ENCODE assay signal across 8 cellular contexts in genomic region chr6:34391023-34391485, GRCh38. TPM values are rescaled to one million over a fixed set of nuclear protein-coding genes. Genes with fewer than 3 reads are reported as not detected.
DNase-seq lines count a peak whose midpoint lies in the region; ATAC-seq and TF ChIP-seq lines count a peak whose summit lies in the region.

No MANE protein-coding gene starts in this region.

- no peak overlapping the region for H3K4me3 Mint-ChIP-seq in mesothelial cell of epicardium

- H3K27ac Mint-ChIP-seq in mesothelial cell of epicardium, result no peak overlapping the region

- H3K79me1 ChIP-seq in mesenchymal stem cell (replicated peaks; ENCODE audit: low read length, poor library complexity, severe bottlenecking), result no peaks in the 10 kb centered on the region

- H3K4ac ChIP-seq in mesenchymal stem cell (ENCODE audit: low read depth in 1 of 2, low read length in 2 of 2), result no peak overlapping the region

- no peak overlapping the region for H2AFZ ChIP-seq in mesenchymal stem cell (ENCODE audit: low read depth, low read length)

- peak overlapping the region; percentile 56 for H3K4me2 ChIP-seq in mesenchymal stem cell (ENCODE audit: low read length, poor library complexity, severe bottlenecking)

- no peak overlapping the region for H3K18ac ChIP-seq in mesenchymal stem cell (ENCODE audit: low read depth in 1 of 2, low read length in 2 of 2)

- TF ChIP-seq CTCF in coronary artery (IDR thresholded peaks at IDR 0.05) (no peak), mesothelial cell of epicardium (IDR thresholded peaks at IDR 0.05; ENCODE audit: unreplicated experiment) (no peak)

- H3K27me3 Mint-ChIP-seq in mesothelial cell of epicardium (ENCODE audit: low read depth), result no peaks in the 10 kb centered on the region

- H3K23ac ChIP-seq in mesenchymal stem cell (ENCODE audit: low read length in 2 of 2), result no peak overlapping the region

- no peaks in the 10 kb centered on the region for H3K36me3 ChIP-seq in mesenchymal stem cell (ENCODE audit: control insufficient read depth in 1 of 2, insufficient read depth in 2 of 2, low read depth in 1 of 2, low read length in 2 of 2)

- H3K36me3 Mint-ChIP-seq in mesothelial cell of epicardium, result no peaks in the 10 kb centered on the region

- H4K8ac ChIP-seq in mesenchymal stem cell (ENCODE audit: low read length), result no peak overlapping the region

- DNase-seq in NCI-H510A treated with DMSO at 0.1 percent for 48 hours (lab: John Stamatoyannopoulos, UW) (peak; percentile 64), NCI-H510A (lab: John Stamatoyannopoulos, UW) (no peak), NCI-H69 (lab: John Stamatoyannopoulos, UW) (peak; percentile 83), coronary artery (ENCODE audit: low spot score) (no peak), mesenchymal stem cell (peak; percentile 77), mesothelial cell of epicardium (ENCODE audit: low spot score in 2 of 2, unreplicated experiment in 2 of 2) (no peak), T-helper 9 cell (no peak)

- H3K4me1 Mint-ChIP-seq in mesothelial cell of epicardium, result peaks cover 8% of the 10 kb centered on the region

- H2BK5ac ChIP-seq in mesenchymal stem cell (ENCODE audit: low read depth, low read length, poor library complexity, severe bottlenecking), result no peak overlapping the region

- H2BK12ac ChIP-seq in mesenchymal stem cell (ENCODE audit: low read length in 2 of 2), result no peak overlapping the region

- H3K9me3 ChIP-seq in mesenchymal stem cell (ENCODE audit: control insufficient read depth, low read length), result no peaks in the 10 kb centered on the region

- H3K9ac ChIP-seq in mesenchymal stem cell (ENCODE audit: low read length), result peak overlapping the region; percentile 90

- no peak overlapping the region for H2AK5ac ChIP-seq in mesenchymal stem cell (ENCODE audit: low read length, severe bottlenecking)

- no peak for ATAC-seq in HG02588 (IDR thresholded peaks at IDR 0.05; ENCODE audit: unreplicated experiment)

- WGBS in mesenchymal stem cell, result 5% methylated on average over 7 of the region's 7 CpGs

- H2BK15ac ChIP-seq in mesenchymal stem cell (ENCODE audit: low read depth, poor library complexity, severe bottlenecking), result no peak overlapping the region

- peaks cover 3% of the 10 kb centered on the region for H3K4me1 ChIP-seq in mesenchymal stem cell (ENCODE audit: control insufficient read depth, insufficient read depth, low read depth, low read length)

- no peaks in the 10 kb centered on the region for H3K27me3 ChIP-seq in mesenchymal stem cell (ENCODE audit: control insufficient read depth in 1 of 2, insufficient read depth in 1 of 2, low read length in 2 of 2)

- no peak overlapping the region for H2BK120ac ChIP-seq in mesenchymal stem cell (ENCODE audit: low read depth, low read length)

- H4K91ac ChIP-seq in mesenchymal stem cell (ENCODE audit: low read length), result no peak overlapping the region

- H3K4me3 ChIP-seq in coronary artery (peak overlapping the region; percentile 79), mesenchymal stem cell (ENCODE audit: insufficient read depth in 1 of 2, low read depth in 1 of 2, low read length in 2 of 2) (peak overlapping the region in 1 of 2 experiments; percentile 91)

- no peak overlapping the region for H3K14ac ChIP-seq in mesenchymal stem cell (ENCODE audit: low read length in 2 of 2)

- peak overlapping the region; percentile 93 to 97 for H3K27ac ChIP-seq in coronary artery
- peak overlapping the region; percentile 47 for H3K27ac ChIP-seq in mesenchymal stem cell (ENCODE audit: low read length, poor library complexity, severe bottlenecking)

- H3K9me3 Mint-ChIP-seq in mesothelial cell of epicardium, result peaks cover 3% of the 10 kb centered on the region

RNA-seq across cellular contexts. Expression of gene NUDT3, which starts 1.4 kb away (rescaled TPM):
- polyA plus RNA-seq in mesenchymal stem cell (2013, experiment 1 of 2), result 20.5 TPM
- 20.3 TPM for polyA plus RNA-seq in mesenchymal stem cell (2013, experiment 2 of 2)
- total RNA-seq in mesothelial cell of epicardium, result 32.7 to 33.3 TPM (median 33.2 TPM) in 3 replicates

RNA-seq across cellular contexts. Expression of gene RPS10, which starts 34.8 kb away (rescaled TPM):
- polyA plus RNA-seq in mesenchymal stem cell (2013, experiment 1 of 2), result 1,582 TPM
- 1,567 TPM for polyA plus RNA-seq in mesenchymal stem cell (2013, experiment 2 of 2)
- total RNA-seq in mesothelial cell of epicardium, result 1,317 to 1,425 TPM (median 1,369 TPM) in 3 replicates

Comparison
In these comparisons a context has a peak if more than half of its experiments do, and no peak if none do; other contexts are left out.
1. DNase-seq: peak in NCI-H510A treated with DMSO at 0.1 percent for 48 hours (single experiment), NCI-H69 (single experiment) and mesenchymal stem cell (single experiment); none in NCI-H510A (single experiment), coronary artery (single experiment), mesothelial cell of epicardium (0 of 2) and T-helper 9 cell (single experiment).